ENCODE assay signal across 8 cellular contexts in the genomic region with DNA sequence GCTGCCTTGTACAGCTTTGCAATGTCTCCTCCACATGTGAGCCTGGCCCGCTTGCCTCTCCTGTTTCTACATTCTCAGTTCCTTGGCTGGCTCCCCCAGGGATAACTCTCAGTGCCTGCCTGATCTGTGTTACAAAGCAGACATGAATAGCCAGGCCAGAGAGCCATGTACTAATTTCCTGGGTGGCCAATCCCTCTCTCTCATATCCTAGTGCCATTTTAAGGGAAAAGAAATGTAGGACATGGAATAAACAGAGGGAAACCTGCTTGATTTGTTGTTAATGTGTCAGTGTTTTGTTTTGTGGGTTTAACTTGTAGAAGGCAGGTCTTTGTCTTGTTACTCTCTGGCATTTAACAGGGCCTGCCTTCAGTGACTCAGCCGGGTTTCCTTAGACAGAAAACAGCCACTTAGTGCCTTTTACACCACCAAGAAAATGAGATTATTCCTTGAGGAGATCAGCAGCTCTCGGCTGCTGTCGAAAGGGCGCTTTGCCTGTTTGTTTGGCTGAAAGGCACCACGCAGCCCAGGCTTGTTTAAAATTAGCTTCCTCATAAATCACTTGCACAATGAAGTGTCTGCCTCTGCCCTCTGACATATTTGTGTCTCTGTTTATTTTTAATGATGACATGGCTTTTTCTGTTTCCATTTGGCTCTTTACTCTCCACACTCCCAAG.
A peak's percentile ranks its signal among the peaks of the same experiment; 100 is the strongest.
DNase-seq lines count a peak whose midpoint lies in the region; ATAC-seq and TF ChIP-seq lines count a peak whose summit lies in the region.

No MANE protein-coding gene starts in this region.

- H3K36me3 Mint-ChIP-seq in GM23338 (ENCODE audit: low read depth) (peaks cover 6% of the 10 kb centered on the region; the same call in 2 of the 3 replicates), WTC11 (peaks cover 6% of the 10 kb centered on the region)
- H3K36me3 Mint-ChIP-seq in CD8-positive, alpha-beta memory T cell, result no peaks in the 10 kb centered on the region

- H3K27ac ChIP-seq in GM23338 (ENCODE audit: low read depth) (peak overlapping the region; percentile 78; the same call in 1 of the 2 replicates), rectal smooth muscle tissue (ENCODE audit: low read depth, low read length) (peak overlapping the region; percentile 75)
- no peak overlapping the region for H3K27ac ChIP-seq in CD8-positive, alpha-beta memory T cell (ENCODE audit: low read depth, low read length)

- H3K9me3 Mint-ChIP-seq in GM23338 (peaks cover 6% of the 10 kb centered on the region; the same call in 2 of the 3 replicates), WTC11 (peaks cover 11% of the 10 kb centered on the region)
- peaks cover 0 to 14% (median 5%) of the 10 kb centered on the region in 5 donors for H3K9me3 Mint-ChIP-seq in CD8-positive, alpha-beta memory T cell

- H3K36me3 ChIP-seq in GM23338 (ENCODE audit: insufficient read depth) (no peaks in the 10 kb centered on the region; the same call in 1 of the 2 replicates), rectal smooth muscle tissue (ENCODE audit: control insufficient read depth, insufficient read depth, low read length) (no peaks in the 10 kb centered on the region)
- no peaks in the 10 kb centered on the region for H3K36me3 ChIP-seq in CD8-positive, alpha-beta memory T cell (ENCODE audit: insufficient read depth, low read length)

- H3K27ac Mint-ChIP-seq in GM23338 (peak overlapping the region; percentile 85), WTC11 (peak overlapping the region; percentile 97)
- H3K27ac Mint-ChIP-seq in CD8-positive, alpha-beta memory T cell, result no peak overlapping the region

- ATAC-seq in GM23338 (peak; percentile 95), WTC11 (peak; percentile 92), HG03439 (IDR thresholded peaks at IDR 0.05; ENCODE audit: unreplicated experiment) (no peak), HG03565 (IDR thresholded peaks at IDR 0.05; ENCODE audit: unreplicated experiment) (no peak), HG02840 (IDR thresholded peaks at IDR 0.05; ENCODE audit: low FRiP score, unreplicated experiment) (no peak)

- H2AFZ ChIP-seq in GM23338, result peak overlapping the region; percentile 88

- H3K4me3 ChIP-seq in GM23338, result no peak overlapping the region
- H3K4me3 ChIP-seq in rectal smooth muscle tissue (ENCODE audit: low read length), result no peak overlapping the region
- H3K4me3 ChIP-seq in CD8-positive, alpha-beta memory T cell (ENCODE audit: low read length), result no peak overlapping the region

- no peak for TF ChIP-seq CTCF in GM23338 (conservative IDR thresholded peaks at IDR 0.05; ENCODE audit: low read depth in 2 of 2)
- TF ChIP-seq CTCF in WTC11 (IDR thresholded peaks at IDR 0.05), result no peak

- H3F3A ChIP-seq in GM23338 (replicated peaks; ENCODE audit: low read depth), result no peaks in the 10 kb centered on the region

- H3K27me3 ChIP-seq in GM23338 (ENCODE audit: insufficient read depth) (no peaks in the 10 kb centered on the region), rectal smooth muscle tissue (ENCODE audit: control insufficient read depth, insufficient read depth, low read length) (no peaks in the 10 kb centered on the region)
- H3K27me3 ChIP-seq in CD8-positive, alpha-beta memory T cell (ENCODE audit: insufficient read depth, low read length, poor library complexity, severe bottlenecking), result no peaks in the 10 kb centered on the region

- no peaks in the 10 kb centered on the region for H4K20me1 ChIP-seq in GM23338 (replicated peaks; ENCODE audit: insufficient read depth)

- H3K9me2 ChIP-seq in GM23338 (ENCODE audit: insufficient read depth), result no peaks in the 10 kb centered on the region

- H3K9ac ChIP-seq in rectal smooth muscle tissue (ENCODE audit: low read length), result no peak overlapping the region

- H3K4me3 Mint-ChIP-seq in GM23338, result no peak overlapping the region
- H3K4me3 Mint-ChIP-seq in WTC11, result no peak overlapping the region
- no peak overlapping the region for H3K4me3 Mint-ChIP-seq in CD8-positive, alpha-beta memory T cell

- H3K4me2 ChIP-seq in GM23338, result no peak overlapping the region

- peak; percentile 36 for DNase-seq in GM23338 (ENCODE audit: low spot score)
- peak; percentile 31 for DNase-seq in WTC11 (ENCODE audit: low spot score)
- peak; percentile 9 for DNase-seq in hepatic stellate cell (ENCODE audit: low spot score)
- no peak for DNase-seq in CD8-positive, alpha-beta memory T cell

- no peaks in the 10 kb centered on the region for H3K79me2 ChIP-seq in GM23338 (replicated peaks; ENCODE audit: insufficient read depth)

- H3K27me3 Mint-ChIP-seq in GM23338 (ENCODE audit: insufficient read depth, low read depth, poor library complexity) (peaks cover 1% of the 10 kb centered on the region), WTC11 (ENCODE audit: low read depth) (no peaks in the 10 kb centered on the region)
- H3K27me3 Mint-ChIP-seq in CD8-positive, alpha-beta memory T cell, result peaks cover 0 to 2% of the 10 kb centered on the region in 2 donors

- CTCF ChIA-PET in WTC11 (lab: Charles Lee), result no interaction called here
- CTCF ChIA-PET in CD8-positive, alpha-beta memory T cell (lab: Charles Lee), result no interaction called here

- H3K9me3 ChIP-seq in CD8-positive, alpha-beta memory T cell (ENCODE audit: low read length), result no peaks in the 10 kb centered on the region

- POLR2A ChIA-PET in WTC11 (lab: Charles Lee), result no interaction called here
- POLR2A ChIA-PET in CD8-positive, alpha-beta memory T cell (lab: Charles Lee), result no interaction called here

- H3K4me1 Mint-ChIP-seq in GM23338 (peaks cover 16% of the 10 kb centered on the region), WTC11 (peaks cover 17% of the 10 kb centered on the region)
- H3K4me1 Mint-ChIP-seq in CD8-positive, alpha-beta memory T cell, result no peaks in the 10 kb centered on the region

- peaks cover 10% of the 10 kb centered on the region; the same call in 1 of the 2 replicates for H3K4me1 ChIP-seq in GM23338 (ENCODE audit: insufficient read depth)
- H3K4me1 ChIP-seq in rectal smooth muscle tissue (ENCODE audit: control insufficient read depth, insufficient read depth, low read length), result peaks cover 16% of the 10 kb centered on the region
- no peaks in the 10 kb centered on the region for H3K4me1 ChIP-seq in CD8-positive, alpha-beta memory T cell (ENCODE audit: insufficient read depth, low read length)

TF ChIP-seq in GM23338, 12 proteins besides CTCF, POLR2A, EP300 and RAD21:
- no peak for TF ChIP-seq ZNF331 (CRISPR knock-in tag; IDR thresholded peaks at IDR 0.05; ENCODE audit: low read depth)
- no peak for TF ChIP-seq ZNF114 (CRISPR knock-in tag; IDR thresholded peaks at IDR 0.05)
- no peak for TF ChIP-seq NANOG (IDR thresholded peaks at IDR 0.05; ENCODE audit: borderline replicate concordance)

TF ChIP-seq in WTC11, 78 proteins besides CTCF, POLR2A, EP300 and RAD21 (continues in another document):
- no peak for TF ChIP-seq ATF1 (CRISPR knock-in tag; IDR thresholded peaks at IDR 0.05)
- TF ChIP-seq, protein P1, sequence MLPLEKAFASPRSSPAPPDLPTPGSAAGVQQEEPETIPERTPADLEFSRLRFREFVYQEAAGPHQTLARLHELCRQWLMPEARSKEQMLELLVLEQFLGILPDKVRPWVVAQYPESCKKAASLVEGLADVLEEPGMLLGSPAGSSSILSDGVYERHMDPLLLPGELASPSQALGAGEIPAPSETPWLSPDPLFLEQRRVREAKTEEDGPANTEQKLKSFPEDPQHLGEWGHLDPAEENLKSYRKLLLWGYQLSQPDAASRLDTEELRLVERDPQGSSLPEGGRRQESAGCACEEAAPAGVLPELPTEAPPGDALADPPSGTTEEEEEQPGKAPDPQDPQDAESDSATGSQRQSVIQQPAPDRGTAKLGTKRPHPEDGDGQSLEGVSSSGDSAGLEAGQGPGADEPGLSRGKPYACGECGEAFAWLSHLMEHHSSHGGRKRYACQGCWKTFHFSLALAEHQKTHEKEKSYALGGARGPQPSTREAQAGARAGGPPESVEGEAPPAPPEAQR (CRISPR knock-in tag; IDR thresholded peaks at IDR 0.05), result no peak
- TF ChIP-seq ELF4 (CRISPR knock-in tag; IDR thresholded peaks at IDR 0.05; ENCODE audit: low read depth), result no peak
- TF ChIP-seq ZNF138 (CRISPR knock-in tag; conservative IDR thresholded peaks at IDR 0.05), result no peak
- TF ChIP-seq IRF2 (CRISPR knock-in tag; IDR thresholded peaks at IDR 0.05; ENCODE audit: borderline replicate concordance, low read depth), result no peak
- TF ChIP-seq ZNF281 (CRISPR knock-in tag; IDR thresholded peaks at IDR 0.05), result no peak
- no peak for TF ChIP-seq FOXK1 (CRISPR knock-in tag; IDR thresholded peaks at IDR 0.05)
- TF ChIP-seq SMAD3 (CRISPR knock-in tag; IDR thresholded peaks at IDR 0.05; ENCODE audit: borderline replicate concordance), result no peak
- no peak for TF ChIP-seq RELA (CRISPR knock-in tag; IDR thresholded peaks at IDR 0.05; ENCODE audit: borderline replicate concordance)

Comparison
In these comparisons a context has a peak if more than half of its experiments do, and no peak if none do; other contexts are left out.
1. ATAC-seq: peak in GM23338 (single experiment) and WTC11 (single experiment); none in HG03439 (single experiment), HG03565 (single experiment) and HG02840 (single experiment).
2. DNase-seq: peak in GM23338 (single experiment), WTC11 (single experiment) and hepatic stellate cell (single experiment); none in CD8-positive, alpha-beta memory T cell (0 of 5).
3. H3K27ac Mint-ChIP-seq: peak in GM23338 (single experiment) and WTC11 (single experiment); none in CD8-positive, alpha-beta memory T cell (0 of 8).